ENCODE assay signal across 15 cellular contexts in genomic region chr3:196339493-196340254, GRCh38. TPM values are rescaled to one million over a fixed set of nuclear protein-coding genes. Genes with fewer than 3 reads are reported as not detected.
A peak's percentile ranks its signal among the peaks of the same experiment; 100 is the strongest.
DNase-seq lines count a peak whose midpoint lies in the region; TF ChIP-seq lines count a peak whose summit lies in the region.
"Had no signal": no experiment of that assay in that cellular context is flagged by ENCODE, and none has a peak within 500 bp of the region (broad histone marks: within the 10 kb centered on the region; RNA-seq: fewer than 3 reads in every experiment).

No MANE protein-coding gene starts in this region.

- H3K36me3 Mint-ChIP-seq in neural progenitor cell = peaks cover 2% of the 10 kb centered on the region
- H3K36me3 Mint-ChIP-seq: natural killer cell had no signal

- no peak overlapping the region for H3K4me3 Mint-ChIP-seq in neural progenitor cell
- H3K4me3 Mint-ChIP-seq: B cell had no signal

- H3K9me3 ChIP-seq in neural progenitor cell (ENCODE audit: low read depth) = no peaks in the 10 kb centered on the region
- H3K9me3 ChIP-seq: colonic mucosa had no signal

- H3K27ac Mint-ChIP-seq in neural progenitor cell = no peak overlapping the region
- H3K27ac Mint-ChIP-seq: activated T-helper 2 cell treated with anti-CD3 and anti-CD28 coated beads, Interferon-gamma antibody, Interleukin-2, Interleukin-4, amounts not matched to agents 10 μg/mL and 5 μg/mL and 100 μg/mL, durations not matched to agents 14 hours and 24 hours and 36 hours; B cell had no signal

- no peaks in the 10 kb centered on the region for H4K20me1 ChIP-seq in neural progenitor cell (ENCODE audit: low read depth)

- H3K4me2 ChIP-seq in neural progenitor cell = no peak overlapping the region

- H3K9me3 Mint-ChIP-seq in neural progenitor cell = peaks cover 3% of the 10 kb centered on the region
- H3K9me3 Mint-ChIP-seq: activated T-helper 2 cell treated with anti-CD3 and anti-CD28 coated beads, Interferon-gamma antibody, Interleukin-2, Interleukin-4, amounts not matched to agents 10 μg/mL and 5 μg/mL and 100 μg/mL, durations not matched to agents 14 hours and 24 hours and 36 hours; natural killer cell had no signal

- H3K79me2 ChIP-seq in ACC112 (ENCODE audit: control insufficient read depth, insufficient read depth, low read length, unreplicated experiment) (no peaks in the 10 kb centered on the region), neural progenitor cell (ENCODE audit: low read depth) (no peaks in the 10 kb centered on the region)

- H3K9ac ChIP-seq in neural progenitor cell = no peak overlapping the region

- peak; percentile 38 to 55 for DNase-seq in HL-60 (ENCODE audit: low read depth in 1 of 2, low spot score in 1 of 2)
- DNase-seq in SW480 (ENCODE audit: low spot score) = peak; percentile 43
- peak; percentile 51 for DNase-seq in fibroblast of the aortic adventitia (ENCODE audit: low read depth)
- no peak for DNase-seq in NCI-H446 treated with DMSO at 0.1 percent for 48 hours (lab: John Stamatoyannopoulos, UW)
- DNase-seq in UCSD-AML1 (lab: John Stamatoyannopoulos, UW; ENCODE audit: unreplicated experiment) = no peak
- no peak for DNase-seq in neural progenitor cell (ENCODE audit: low spot score)
- no peak for DNase-seq in NCI-H524 (lab: John Stamatoyannopoulos, UW)
- DNase-seq: colonic mucosa; natural killer cell; NCI-H187 treated with DMSO at 0.1 percent for 48 hours; RPMI8226; stimulated activated CD8-positive, alpha-beta memory T cell treated with anti-CD3 and anti-CD28 coated beads, Interleukin-4, amount 100 ng/mL, for 48 hours had no signal

- H3F3A ChIP-seq in neural progenitor cell (ENCODE audit: low read depth) = peaks cover 2% of the 10 kb centered on the region

- H2AFZ ChIP-seq in ACC112 (ENCODE audit: low read length, unreplicated experiment) (no peak overlapping the region), neural progenitor cell (replicated peaks) (no peak overlapping the region)

- no peak for TF ChIP-seq CTCF in HL-60 (IDR thresholded peaks at IDR 0.05; ENCODE audit: insufficient read depth, low read length)
- no peak for TF ChIP-seq CTCF in fibroblast of the aortic adventitia (IDR thresholded peaks at IDR 0.05; ENCODE audit: insufficient read depth, low read length)
- TF ChIP-seq CTCF in neural progenitor cell (IDR thresholded peaks at IDR 0.05) = no peak

- H3K4me3 ChIP-seq in ACC112 (ENCODE audit: low read depth, low read length) (no peak overlapping the region), HL-60 (replicated peaks; ENCODE audit: insufficient read depth, low read length) (no peak overlapping the region), fibroblast of the aortic adventitia (ENCODE audit: low read depth, low read length) (no peak overlapping the region), neural progenitor cell (no peak overlapping the region)
- H3K4me3 ChIP-seq: colonic mucosa had no signal

- H3K36me3 ChIP-seq in ACC112 (ENCODE audit: insufficient read depth, low read length) (no peaks in the 10 kb centered on the region), neural progenitor cell (no peaks in the 10 kb centered on the region)
- H3K36me3 ChIP-seq: colonic mucosa had no signal

- no peaks in the 10 kb centered on the region for H3K4me1 Mint-ChIP-seq in neural progenitor cell

- no peaks in the 10 kb centered on the region for H3K27me3 Mint-ChIP-seq in neural progenitor cell (ENCODE audit: insufficient read depth, low read depth)

- H3K4me1 ChIP-seq in ACC112 (ENCODE audit: control insufficient read depth, insufficient read depth, low read length, unreplicated experiment) (peaks cover 19% of the 10 kb centered on the region), neural progenitor cell (no peaks in the 10 kb centered on the region)
- H3K4me1 ChIP-seq: colonic mucosa had no signal

- peak overlapping the region; percentile 71 for H3K27ac ChIP-seq in ACC112 (ENCODE audit: low read depth, low read length)
- H3K27ac ChIP-seq in HL-60 (replicated peaks) = no peak overlapping the region; the same call in 1 of the 2 replicates
- no peak overlapping the region for H3K27ac ChIP-seq in neural progenitor cell
- H3K27ac ChIP-seq: colonic mucosa had no signal

- no peaks in the 10 kb centered on the region for H3K27me3 ChIP-seq in ACC112 (ENCODE audit: insufficient read depth, low read length)
- H3K27me3 ChIP-seq in HL-60 (ENCODE audit: insufficient read depth, poor library complexity, severe bottlenecking) = no peaks in the 10 kb centered on the region
- H3K27me3 ChIP-seq in neural progenitor cell = no peaks in the 10 kb centered on the region
- H3K27me3 ChIP-seq: colonic mucosa had no signal

RNA-seq across cellular contexts. Expression of gene TM4SF19, which starts 1.5 kb away (rescaled TPM):
- total RNA-seq in fibroblast of the aortic adventitia (ENCODE audit: low replicate concordance) = not detected in 2 replicates
- total RNA-seq in neural progenitor cell (ENCODE audit: low replicate concordance) = not detected in 2 replicates
- total RNA-seq: activated T-helper 2 cell treated with anti-CD3 and anti-CD28 coated beads, Interferon-gamma antibody, Interleukin-2, Interleukin-4, amounts not matched to agents 10 μg/mL and 5 μg/mL and 100 μg/mL, durations not matched to agents 14 hours and 24 hours and 36 hours; B cell had no signal

RNA-seq across cellular contexts. Expression of gene DYNLT2B, which starts 21.6 kb away (rescaled TPM):
- total RNA-seq in fibroblast of the aortic adventitia (ENCODE audit: low replicate concordance) (16.0 and 22.1 TPM in 2 replicates), neural progenitor cell (ENCODE audit: low replicate concordance) (29.9 and 44.8 TPM in 2 replicates)

RNA-seq across cellular contexts. Expression of gene PCYT1A, which starts 52.1 kb away (rescaled TPM):
- total RNA-seq in fibroblast of the aortic adventitia (ENCODE audit: low replicate concordance) (76.7 and 80.8 TPM in 2 replicates), neural progenitor cell (ENCODE audit: low replicate concordance) (24.6 and 29.3 TPM in 2 replicates)

Comparison
In these comparisons a context has a peak if more than half of its experiments do, and no peak if none do; other contexts are left out.
1. DNase-seq: peak in HL-60 (2 of 2), SW480 (single experiment) and fibroblast of the aortic adventitia (single experiment); none in NCI-H446 treated with DMSO at 0.1 percent for 48 hours (single experiment), UCSD-AML1 (single experiment), neural progenitor cell (single experiment) and NCI-H524 (0 of 2).